In genomic region chr13:95568131-95568530, GRCh38 we compare ENCODE assay signal across 1 cellular context.
TF ChIP-seq lines count a peak whose summit lies in the region.

No MANE protein-coding gene starts in this region.

TF ChIP-seq in GM12878, 131 proteins besides CTCF, POLR2A, EP300 and RAD21 (continued from another document):
- TF ChIP-seq ZBTB11 (CRISPR knock-in tag; IDR thresholded peaks at IDR 0.05) = no peak
- no peak for TF ChIP-seq E4F1 (IDR thresholded peaks at IDR 0.05; ENCODE audit: borderline replicate concordance, partially characterized antibody)
- TF ChIP-seq ETV6 (conservative IDR thresholded peaks at IDR 0.05 in 1 of 2, IDR thresholded peaks at IDR 0.05 in 1 of 2; ENCODE audit: borderline replicate concordance in 1 of 2, low read depth in 1 of 2) = no peak
- TF ChIP-seq E2F4 (IDR thresholded peaks at IDR 0.05; ENCODE audit: low read depth, low read length) = no peak
- TF ChIP-seq EGR1 (IDR thresholded peaks at IDR 0.05; ENCODE audit: borderline replicate concordance in 1 of 2, low read depth in 2 of 2, low read length in 2 of 2) = no peak
- TF ChIP-seq RAD51 (IDR thresholded peaks at IDR 0.05) = no peak
- no peak for TF ChIP-seq PBX3 (IDR thresholded peaks at IDR 0.05; ENCODE audit: insufficient replicate concordance, low read depth, low read length)
- TF ChIP-seq HDAC2 (IDR thresholded peaks at IDR 0.05) = no peak
